Comparison of ENCODE assay signal across 21 cellular contexts in genomic region chr13:53165201-53165600, GRCh38.
DNase-seq lines count a peak whose midpoint lies in the region; ATAC-seq lines count a peak whose summit lies in the region.
"Had no signal": no experiment of that assay in that cellular context is flagged by ENCODE, and none has a peak within 500 bp of the region (broad histone marks: within the 10 kb centered on the region; RNA-seq: fewer than 3 reads in every experiment).

No MANE protein-coding gene starts in this region.

- H3K27ac ChIP-seq in HUES48 (ENCODE audit: low read depth, low read length), result peak overlapping the region; percentile 44
- no peak overlapping the region for H3K27ac ChIP-seq in mesendoderm (ENCODE audit: low read depth, low read length)
- H3K27ac ChIP-seq in neuronal stem cell (replicated peaks; ENCODE audit: low read length), result no peak overlapping the region
- H3K27ac ChIP-seq: HL-60 had no signal

- no peak overlapping the region for H4K5ac ChIP-seq in mesendoderm (ENCODE audit: low read length)

- H3K9me3 ChIP-seq in HUES48 (ENCODE audit: control insufficient read depth, insufficient read depth, low read length) (no peaks in the 10 kb centered on the region), neuronal stem cell (replicated peaks in 1 of 2; ENCODE audit: control insufficient read depth in 2 of 2, insufficient read depth in 1 of 2, low read depth in 1 of 2, low read length in 2 of 2) (no peaks in the 10 kb centered on the region)
- H3K9me3 ChIP-seq: BE2C had no signal

- peak overlapping the region; percentile 36 for H2AFZ ChIP-seq in neuronal stem cell (ENCODE audit: low read length)

- no CpG with 5 or more reads among the region's 4 CpGs for WGBS in mesendoderm (ENCODE audit: extremely low coverage, insufficient coverage, low lambda C conversion rate)
- no CpG with 5 or more reads among the region's 4 CpGs for WGBS in neuronal stem cell (ENCODE audit: extremely low coverage in 2 of 2, insufficient read length in 2 of 2, insufficient replicate concordance in 1 of 2), 2 donors

- H3K18ac ChIP-seq in mesendoderm (ENCODE audit: low read length), result no peak overlapping the region
- no peak overlapping the region for H3K18ac ChIP-seq in neuronal stem cell (ENCODE audit: low read length)

- no peak overlapping the region for H3K4me2 ChIP-seq in mesendoderm (ENCODE audit: low read length)
- no peak overlapping the region for H3K4me2 ChIP-seq in neuronal stem cell (ENCODE audit: insufficient read depth, low read length, poor library complexity, severe bottlenecking)

- no peak overlapping the region for H4K91ac ChIP-seq in neuronal stem cell (ENCODE audit: low read depth, low read length, poor library complexity)

- H2BK5ac ChIP-seq in mesendoderm (ENCODE audit: low read length) (no peak overlapping the region), neuronal stem cell (ENCODE audit: low read length) (no peak overlapping the region)

- ATAC-seq in GM18907 (IDR thresholded peaks at IDR 0.05; ENCODE audit: unreplicated experiment), result no peak
- ATAC-seq: HepG2 had no signal

- no peaks in the 10 kb centered on the region for H3K79me2 ChIP-seq in mesendoderm (ENCODE audit: control insufficient read depth, insufficient read depth, low read length)

- H2BK15ac ChIP-seq in mesendoderm (replicated peaks; ENCODE audit: low read depth) (no peak overlapping the region), neuronal stem cell (ENCODE audit: low read length) (no peak overlapping the region)

- no peaks in the 10 kb centered on the region for H3K36me3 ChIP-seq in HUES48 (ENCODE audit: control insufficient read depth, insufficient read depth, low read length)
- no peaks in the 10 kb centered on the region for H3K36me3 ChIP-seq in mesendoderm (ENCODE audit: control insufficient read depth, insufficient read depth, low read length)
- no peaks in the 10 kb centered on the region for H3K36me3 ChIP-seq in neuronal stem cell (replicated peaks in 1 of 2; ENCODE audit: control insufficient read depth in 2 of 2, insufficient read depth in 2 of 2, low read length in 2 of 2)
- H3K36me3 ChIP-seq: BE2C had no signal

- H3K56ac ChIP-seq in mesendoderm (ENCODE audit: low read length), result no peak overlapping the region

- no peaks in the 10 kb centered on the region for H3K79me1 ChIP-seq in mesendoderm (ENCODE audit: low read length)
- H3K79me1 ChIP-seq in neuronal stem cell (ENCODE audit: low read depth, low read length), result no peaks in the 10 kb centered on the region

- H3K4me3 ChIP-seq in HUES48 (ENCODE audit: low read depth, low read length) (no peak overlapping the region), mesendoderm (ENCODE audit: low read length) (no peak overlapping the region), neuronal stem cell (ENCODE audit: low read length in 2 of 2) (no peak overlapping the region)

- peak overlapping the region; percentile 28 for H4K8ac ChIP-seq in mesendoderm (ENCODE audit: low read depth, low read length)
- H4K8ac ChIP-seq in neuronal stem cell (ENCODE audit: low read depth, low read length), result no peak overlapping the region

- H3K27me3 ChIP-seq in HUES48 (ENCODE audit: control insufficient read depth, insufficient read depth, low read length) (peaks cover 5% of the 10 kb centered on the region; the same call in 1 of the 2 replicates), mesendoderm (ENCODE audit: insufficient read depth, low read length, poor library complexity) (no peaks in the 10 kb centered on the region), neuronal stem cell (ENCODE audit: control insufficient read depth in 3 of 3, insufficient read depth in 3 of 3, low read depth in 1 of 3, low read length in 3 of 3) (no peaks in the 10 kb centered on the region)
- H3K27me3 ChIP-seq: BE2C had no signal

- H2BK120ac ChIP-seq in mesendoderm (ENCODE audit: low read depth, low read length) (no peak overlapping the region), neuronal stem cell (ENCODE audit: low read depth, low read length) (no peak overlapping the region)

- H2AK5ac ChIP-seq in mesendoderm (ENCODE audit: low read length), result no peak overlapping the region
- no peak overlapping the region for H2AK5ac ChIP-seq in neuronal stem cell (ENCODE audit: low read depth, low read length)

- DNase-seq in ELF-1 (ENCODE audit: low read depth, low spot score), result peak; percentile 27
- DNase-seq in mesendoderm, result no peak
- no peak for DNase-seq in neuronal stem cell (ENCODE audit: low spot score)
- DNase-seq in SK-N-DZ (ENCODE audit: low spot score), result no peak
- DNase-seq in NCI-H187 treated with DMSO at 0.1 percent for 48 hours (lab: John Stamatoyannopoulos, UW), result no peak
- DNase-seq: ACHN; BE2C; C1 segment of cervical spinal cord; CD4-positive, CD25-positive, alpha-beta regulatory T cell; CD8-positive, alpha-beta memory T cell; COR-L47; DMS 273 treated with DMSO at 0.1 percent for 48 hours; DMS53; DND-41; EL; H9; KBM-7 had no signal

- H3K4me1 ChIP-seq in HUES48 (ENCODE audit: control insufficient read depth, insufficient read depth, low read length), result peaks cover 19% of the 10 kb centered on the region
- no peaks in the 10 kb centered on the region for H3K4me1 ChIP-seq in mesendoderm (ENCODE audit: control insufficient read depth, low read depth, low read length)
- H3K4me1 ChIP-seq in neuronal stem cell (ENCODE audit: control insufficient read depth in 2 of 2, insufficient read depth in 1 of 2, low read depth in 1 of 2, low read length in 2 of 2), result peaks cover 6 to 13% of the 10 kb centered on the region in 2 donors
- H3K4me1 ChIP-seq: BE2C had no signal

- H3K23ac ChIP-seq in mesendoderm (ENCODE audit: low read length) (no peak overlapping the region), neuronal stem cell (ENCODE audit: low read depth, low read length, poor library complexity) (no peak overlapping the region)

- H3K9ac ChIP-seq in HUES48 (ENCODE audit: low read depth, low read length) (no peak overlapping the region), mesendoderm (ENCODE audit: low read length) (no peak overlapping the region), neuronal stem cell (ENCODE audit: low read depth, low read length, poor library complexity) (no peak overlapping the region)

- no peak overlapping the region for H2BK12ac ChIP-seq in neuronal stem cell (ENCODE audit: low read length)

- no peak overlapping the region for H3K14ac ChIP-seq in neuronal stem cell (ENCODE audit: low read length)

- H3K4ac ChIP-seq in mesendoderm (ENCODE audit: low read depth, low read length) (no peak overlapping the region), neuronal stem cell (ENCODE audit: low read length) (no peak overlapping the region)
